In genomic region chr10:113782986-113783704, GRCh38 we compare ENCODE assay signal across 30 cellular contexts. TPM values are rescaled to one million over a fixed set of nuclear protein-coding genes. Genes with fewer than 3 reads are reported as not detected.
A peak's percentile ranks its signal among the peaks of the same experiment; 100 is the strongest.
DNase-seq lines count a peak whose midpoint lies in the region; ATAC-seq, FAIRE-seq and TF ChIP-seq lines count a peak whose summit lies in the region.
"Had no signal": no experiment of that assay in that cellular context is flagged by ENCODE, and none has a peak within 500 bp of the region (broad histone marks: within the 10 kb centered on the region; RNA-seq: fewer than 3 reads in every experiment).

No MANE protein-coding gene starts in this region.

- no peaks in the 10 kb centered on the region for H3K9me3 ChIP-seq in body of pancreas
- H3K9me3 ChIP-seq in lung (ENCODE audit: control insufficient read depth in 2 of 2, insufficient read depth in 1 of 2, low read length in 1 of 2), result no peaks in the 10 kb centered on the region
- H3K9me3 ChIP-seq in pancreas, result no peaks in the 10 kb centered on the region
- H3K9me3 ChIP-seq: BE2C, BLaER1 had no signal

- no peaks in the 10 kb centered on the region for H3K27me3 ChIP-seq in body of pancreas
- no peaks in the 10 kb centered on the region for H3K27me3 ChIP-seq in lung (ENCODE audit: control insufficient read depth, insufficient read depth)
- H3K27me3 ChIP-seq in pancreas, result no peaks in the 10 kb centered on the region
- H3K27me3 ChIP-seq: BE2C, BLaER1 had no signal

- ATAC-seq in body of pancreas (peak; percentile 81), lung (ENCODE audit: insufficient read depth, low FRiP score) (no peak), pancreas (peak; percentile 77 to 89 (median 83)), GM21423 (IDR thresholded peaks at IDR 0.05; ENCODE audit: unreplicated experiment) (no peak)
- ATAC-seq: GM12878 had no signal

- FAIRE-seq in pancreas (lab: Jason Lieb, UNC), result no peak
- FAIRE-seq: A204.1, GM12878, GM12892, GM18507 had no signal

- H3K27ac ChIP-seq in body of pancreas (peak overlapping the region in 3 of 4 donors; percentile 39 to 79 (median 57)), lung (ENCODE audit: low read depth in 1 of 2, low read length in 1 of 2) (no peak overlapping the region), pancreas (peak overlapping the region in 2 of 4 donors; percentile 30 to 63)
- H3K27ac ChIP-seq: BLaER1 had no signal

- no peaks in the 10 kb centered on the region for H3K36me3 Mint-ChIP-seq in nephron progenitor cell (ENCODE audit: low read depth)
- H3K36me3 Mint-ChIP-seq: CD14-positive monocyte; CD4-positive, alpha-beta memory T cell; CD4-positive, CD25-positive, alpha-beta regulatory T cell; CD8-positive, alpha-beta memory T cell had no signal

- no peak overlapping the region for H3K4me3 ChIP-seq in body of pancreas
- no peak overlapping the region for H3K4me3 ChIP-seq in lung
- H3K4me3 ChIP-seq in pancreas, result no peak overlapping the region
- H3K4me3 ChIP-seq: BLaER1, GM12878 had no signal

- DNase-seq in body of pancreas (peak in 2 of 4 donors; percentile 76), lung (ENCODE audit: low spot score) (peak; percentile 30), pancreas (peak in 2 of 6 donors; percentile 18 to 28), nephron progenitor cell (no peak)
- DNase-seq: 8988T; ACHN; BE2C; C1 segment of cervical spinal cord; CD4-positive, alpha-beta memory T cell; CD4-positive, CD25-positive, alpha-beta regulatory T cell; CD8-positive, alpha-beta memory T cell; COR-L47; DMS 273 treated with DMSO at 0.1 percent for 48 hours; DMS153; DMS53; DMS79; DND-41; EL; GDM1 had no signal

- H3K27me3 Mint-ChIP-seq in nephron progenitor cell (ENCODE audit: low read depth, poor library complexity), result peaks cover 3% of the 10 kb centered on the region

- H3K4me1 ChIP-seq in body of pancreas (peaks cover 5% of the 10 kb centered on the region), lung (ENCODE audit: control insufficient read depth in 2 of 2, insufficient read depth in 2 of 2, low read length in 2 of 2) (no peaks in the 10 kb centered on the region), pancreas (no peaks in the 10 kb centered on the region)
- H3K4me1 ChIP-seq: BE2C, BLaER1 had no signal

- WGBS in body of pancreas, 2 donors, result 42 to 75% methylated on average over 8 of the region's 8 CpGs
- 76 to 88% methylated on average over 8 of the region's 8 CpGs for WGBS in lung, 2 donors
- WGBS in pancreas, 2 donors, result 43 to 65% methylated on average over 8 of the region's 8 CpGs

- TF ChIP-seq CTCF in body of pancreas (IDR thresholded peaks at IDR 0.05) (no peak), lung (IDR thresholded peaks at IDR 0.05; ENCODE audit: control extremely low read depth, extremely low read depth) (no peak), pancreas (IDR thresholded peaks at IDR 0.05) (no peak), nephron progenitor cell (IDR thresholded peaks at IDR 0.05) (no peak)

- H3K9me3 Mint-ChIP-seq in nephron progenitor cell, result peaks cover 5% of the 10 kb centered on the region
- H3K9me3 Mint-ChIP-seq: CD4-positive, alpha-beta memory T cell; CD4-positive, CD25-positive, alpha-beta regulatory T cell; CD8-positive, alpha-beta memory T cell had no signal

- no peak overlapping the region for H3K4me3 Mint-ChIP-seq in nephron progenitor cell
- H3K4me3 Mint-ChIP-seq: CD14-positive monocyte; CD4-positive, alpha-beta memory T cell; CD4-positive, CD25-positive, alpha-beta regulatory T cell; CD8-positive, alpha-beta memory T cell had no signal

- intact Hi-C loops in body of pancreas (cut with DNase I), result no loop called here
- intact Hi-C loops in pancreas (cut with DNase I), result no loop called here

- H3K36me3 ChIP-seq in body of pancreas (replicated peaks in 1 of 2; ENCODE audit: insufficient read depth in 1 of 2, low read depth in 2 of 2), result no peaks in the 10 kb centered on the region
- no peaks in the 10 kb centered on the region for H3K36me3 ChIP-seq in lung (ENCODE audit: control insufficient read depth in 2 of 2, insufficient read depth in 2 of 2, low read length in 2 of 2)
- no peaks in the 10 kb centered on the region for H3K36me3 ChIP-seq in pancreas
- H3K36me3 ChIP-seq: BE2C, BLaER1 had no signal

- H3K4me1 Mint-ChIP-seq in nephron progenitor cell, result no peaks in the 10 kb centered on the region
- H3K4me1 Mint-ChIP-seq: CD14-positive monocyte; CD4-positive, alpha-beta memory T cell; CD4-positive, CD25-positive, alpha-beta regulatory T cell; CD8-positive, alpha-beta memory T cell had no signal

- H3K27ac Mint-ChIP-seq in nephron progenitor cell, result no peak overlapping the region
- H3K27ac Mint-ChIP-seq: CD14-positive monocyte; CD4-positive, CD25-positive, alpha-beta regulatory T cell had no signal

- peak in 1 of 3 donors; percentile 14 for TF ChIP-seq POLR2A in body of pancreas (IDR thresholded peaks at IDR 0.05)

RNA-seq across cellular contexts. Expression of gene PLEKHS1, which starts 31.7 kb away (rescaled TPM):
- total RNA-seq in body of pancreas, result 1 to 10 TPM; 6.2 to 7.6 TPM
- 10 to 100 TPM; 11.6 to 21.9 TPM for total RNA-seq in lung
- polyA plus RNA-seq in lung, result 1 to 10 TPM; 4.2 to 9.3 TPM
- 10 to 100 TPM in 4 of 6 donors, 1 to 10 TPM in 2; 6.0 to 28.2 (median 13.1) TPM for total RNA-seq in pancreas
- polyA plus RNA-seq in pancreas, result 10 to 100 TPM; 17.2 to 44.6 TPM
- total RNA-seq: A673; CD8-positive, alpha-beta memory T cell; Daoy; G401; GM12878 had no signal
- polyA plus RNA-seq: AG04450; CD14-positive monocyte; CD4-positive, alpha-beta memory T cell; CD4-positive, CD25-positive, alpha-beta regulatory T cell; CD8-positive, alpha-beta memory T cell had no signal

Comparison
In these comparisons a context has a peak if more than half of its experiments do, and no peak if none do; other contexts are left out.
1. ATAC-seq: peak in body of pancreas (single experiment) and pancreas (4 of 4); none in lung (single experiment) and GM21423 (single experiment).
2. H3K27ac ChIP-seq: peak in body of pancreas (3 of 4); none in lung (0 of 2).